Comparison of ENCODE assay signal across 9 cellular contexts in the genomic region with DNA sequence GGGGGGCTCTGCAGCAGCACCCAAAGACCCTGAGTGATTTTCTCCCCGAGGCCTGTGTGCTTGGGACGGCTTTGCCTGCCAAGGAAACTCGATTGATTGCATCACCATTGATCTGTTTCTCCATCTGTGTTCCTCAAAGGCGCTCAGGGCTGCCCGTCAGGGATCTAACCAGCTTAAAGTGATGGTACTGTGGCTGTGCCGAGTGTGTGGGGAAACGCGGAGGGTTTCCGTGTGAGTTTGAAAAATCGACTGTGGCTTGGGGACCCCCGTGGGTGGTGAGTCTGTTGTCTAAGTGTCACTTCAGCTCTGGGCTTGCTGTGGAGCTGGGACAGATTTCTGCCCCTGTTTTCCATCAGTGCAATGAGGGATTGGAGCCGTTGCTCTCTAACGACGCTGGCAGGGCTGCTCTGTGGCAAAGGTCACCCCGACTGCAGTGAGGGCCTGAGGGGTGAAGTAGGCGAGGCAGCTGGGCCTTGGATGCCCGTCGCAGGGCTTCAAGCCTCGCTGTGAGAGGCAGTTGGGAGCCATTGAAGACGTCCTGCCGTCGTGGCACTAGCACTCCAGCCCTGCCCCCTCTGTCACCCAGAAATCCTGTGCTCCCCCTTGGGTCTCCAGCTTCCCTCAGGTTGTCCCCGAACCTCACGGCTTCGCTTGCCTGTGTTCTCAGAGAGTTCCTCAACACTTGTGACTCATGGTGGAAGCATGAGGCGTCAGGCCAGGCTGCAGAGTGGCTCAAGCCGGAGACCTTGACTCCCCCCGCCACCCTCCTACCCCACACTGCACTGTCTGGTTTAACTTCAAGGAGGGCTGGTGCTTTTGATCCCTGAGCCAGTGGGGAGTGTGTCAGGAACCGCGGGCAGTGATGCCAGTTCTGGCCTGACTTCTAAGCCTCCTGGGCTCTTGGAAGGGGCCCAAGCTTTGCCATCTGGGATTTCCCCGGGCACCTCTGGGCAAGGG. TPM values are rescaled to one million over a fixed set of nuclear protein-coding genes. Genes with fewer than 3 reads are reported as not detected.
DNase-seq lines count a peak whose midpoint lies in the region; ATAC-seq and TF ChIP-seq lines count a peak whose summit lies in the region.
"Had no signal": no experiment of that assay in that cellular context is flagged by ENCODE, and none has a peak within 500 bp of the region (broad histone marks: within the 10 kb centered on the region; RNA-seq: fewer than 3 reads in every experiment).

No MANE protein-coding gene starts in this region.

- no peak for TF ChIP-seq CTCF in HFFc6 (IDR thresholded peaks at IDR 0.05)

- H3K9me3 Mint-ChIP-seq in HFFc6 = no peaks in the 10 kb centered on the region

- H3K4me1 Mint-ChIP-seq in HFFc6 (ENCODE audit: low read depth) = peaks cover 20% of the 10 kb centered on the region

- H3K36me3 Mint-ChIP-seq in HFFc6 (ENCODE audit: low read depth) = no peaks in the 10 kb centered on the region

- peak; percentile 85 for DNase-seq in A172 (ENCODE audit: low spot score)
- DNase-seq in HFFc6 = peak; percentile 68
- peak; percentile 95 for DNase-seq in astrocyte of the hippocampus (ENCODE audit: low read depth, low spot score)
- DNase-seq in kidney glomerular epithelial cell (lab: John Stamatoyannopoulos, UW) = peak; percentile 84
- no peak for DNase-seq in foreskin melanocyte
- no peak for DNase-seq in medulla oblongata (ENCODE audit: extremely low spot score)
- no peak for DNase-seq in inferior parietal cortex (ENCODE audit: extremely low spot score)
- DNase-seq: Caco-2 had no signal

- no peak for ATAC-seq in GM19463 (IDR thresholded peaks at IDR 0.05; ENCODE audit: unreplicated experiment)

- peak overlapping the region; percentile 42 for H3K4me3 Mint-ChIP-seq in HFFc6

- H3K27me3 Mint-ChIP-seq in HFFc6 (ENCODE audit: insufficient read depth) = peaks cover 5% of the 10 kb centered on the region

- peak overlapping the region; percentile 57; the same call in 1 of the 2 replicates for H3K27ac Mint-ChIP-seq in HFFc6

RNA-seq across cellular contexts. Expression of a gene that starts 21.8 kb away (rescaled TPM):
- total RNA-seq in A172 (2014; rRNA removed; shearing (Covaris generic)) = 0.02 and 0.05 TPM in 2 replicates
- total RNA-seq in HFFc6 (2021; fragmentation: NEBNext Ultra II Directional; extraction: Animal tissue kit (Norgen Biotek cat#: 25700)) = not detected
- total RNA-seq: Caco-2 had no signal

RNA-seq across cellular contexts. Expression of a gene that starts 59.8 kb away (rescaled TPM):
- total RNA-seq in A172 (2014; rRNA removed; shearing (Covaris generic)) = 81.4 and 87.3 TPM in 2 replicates
- total RNA-seq in HFFc6 (2021; fragmentation: NEBNext Ultra II Directional; extraction: Animal tissue kit (Norgen Biotek cat#: 25700)) = 10 to 100 TPM; 60.5 to 85.5 (median 75.9) TPM

Comparison
In these comparisons a context has a peak if more than half of its experiments do, and no peak if none do; other contexts are left out.
1. DNase-seq: peak in A172 (single experiment), HFFc6 (single experiment), astrocyte of the hippocampus (single experiment) and kidney glomerular epithelial cell (single experiment); none in foreskin melanocyte (single experiment), medulla oblongata (single experiment) and inferior parietal cortex (single experiment).